ENCODE assay signal across 15 cellular contexts in genomic region chr4:2744576-2745270, GRCh38. TPM values are rescaled to one million over a fixed set of nuclear protein-coding genes. Genes with fewer than 3 reads are reported as not detected.
DNase-seq lines count a peak whose midpoint lies in the region; ATAC-seq and TF ChIP-seq lines count a peak whose summit lies in the region.
"Had no signal": no experiment of that assay in that cellular context is flagged by ENCODE, and none has a peak within 500 bp of the region (broad histone marks: within the 10 kb centered on the region; RNA-seq: fewer than 3 reads in every experiment).

No MANE protein-coding gene starts in this region.

- peaks cover 22% of the 10 kb centered on the region for H3K4me1 ChIP-seq in A673 (ENCODE audit: insufficient read depth, low read length, poor library complexity, severe bottlenecking)
- H3K4me1 ChIP-seq: gastrocnemius medialis had no signal

- no peaks in the 10 kb centered on the region for H3K9me3 ChIP-seq in A673 (ENCODE audit: low read depth, low read length, poor library complexity, severe bottlenecking)
- H3K9me3 ChIP-seq: gastrocnemius medialis, testis had no signal

- peak overlapping the region; percentile 10 for H3K27ac ChIP-seq in A673 (ENCODE audit: low read depth, low read length, poor library complexity, severe bottlenecking)
- H3K27ac ChIP-seq: testis had no signal

- H3K27me3 ChIP-seq in A673 (replicated peaks; ENCODE audit: insufficient read depth, low read depth, low read length, poor library complexity), result no peaks in the 10 kb centered on the region
- H3K27me3 ChIP-seq: gastrocnemius medialis, testis had no signal

- intact Hi-C loops in A673 (cut with micrococcal nuclease; ENCODE audit: unreplicated experiment) (no loop called here), Right ventricle myocardium superior (cut with DNase I) (no loop called here)

- H3K27ac Mint-ChIP-seq in activated naive CD8-positive, alpha-beta T cell treated with anti-CD3 and anti-CD28 coated beads for 36 hours, result peak overlapping the region; percentile 93
- H3K27ac Mint-ChIP-seq in memory B cell, result peak overlapping the region; percentile 98

- no TSS peak for BruUV-seq in A673 (replicated peaks; lab: Mats Ljungman, UMichigan)

- no peaks in the 10 kb centered on the region for H3K27me3 Mint-ChIP-seq in activated naive CD8-positive, alpha-beta T cell treated with anti-CD3 and anti-CD28 coated beads for 36 hours
- H3K27me3 Mint-ChIP-seq in memory B cell, result no peaks in the 10 kb centered on the region

- H3K9me3 Mint-ChIP-seq in activated naive CD8-positive, alpha-beta T cell treated with anti-CD3 and anti-CD28 coated beads for 36 hours, result no peaks in the 10 kb centered on the region
- H3K9me3 Mint-ChIP-seq in memory B cell, result no peaks in the 10 kb centered on the region
- H3K9me3 Mint-ChIP-seq: endodermal cell had no signal

- POLR2A ChIA-PET in A673 (lab: Charles Lee; ENCODE audit: low non-redundant PET), result interaction anchor here (0.6 kb wide), 1 partner anchor 15 kb away, joined by 3 read pairs; no protein-coding TSS in a partner anchor
- POLR2A ChIA-PET in HEK293T (lab: Yijun Ruan, JAX), result no interaction called here

- H3K4me3 ChIP-seq in A673 (ENCODE audit: low read depth, low read length, poor library complexity, severe bottlenecking), result no peak overlapping the region
- H3K4me3 ChIP-seq: gastrocnemius medialis, testis had no signal

- TF ChIP-seq CTCF in A673 (conservative IDR thresholded peaks at IDR 0.05; ENCODE audit: low read depth, low read length), result no peak

- ATAC-seq in memory B cell (ENCODE audit: low read depth) (no peak), Right ventricle myocardium superior (ENCODE audit: poor library complexity) (no peak)
- ATAC-seq: gastrocnemius medialis had no signal

- H3K36me3 ChIP-seq in A673 (ENCODE audit: insufficient read depth, low read length, poor library complexity, severe bottlenecking), result peaks cover 36% of the 10 kb centered on the region

- peaks cover 39% of the 10 kb centered on the region for H3K36me3 Mint-ChIP-seq in activated naive CD8-positive, alpha-beta T cell treated with anti-CD3 and anti-CD28 coated beads for 36 hours
- H3K36me3 Mint-ChIP-seq in memory B cell, result peaks cover 6% of the 10 kb centered on the region

- DNase-seq in A673 (ENCODE audit: low spot score) (peak; percentile 57), D341Med (ENCODE audit: low spot score) (peak; percentile 15), memory B cell (ENCODE audit: low spot score in 2 of 2) (no peak), HEK293T (ENCODE audit: extremely low spot score) (no peak), KG1 (lab: John Stamatoyannopoulos, UW) (no peak), Right ventricle myocardium superior (no peak)
- no peak for DNase-seq in activated naive CD8-positive, alpha-beta T cell treated with anti-CD3 and anti-CD28 coated beads for 36 hours
- no peak for DNase-seq in stimulated activated CD4-positive, alpha-beta T cell treated with anti-CD3 and anti-CD28 coated beads, Interleukin-4, amount 100 ng/mL, for 24 hours
- DNase-seq: activated CD4-positive, alpha-beta T cell treated with anti-CD3 and anti-CD28 coated beads for 1 hour; DMS79 treated with DMSO at 0.1 percent for 48 hours; endodermal cell; gastrocnemius medialis; NCI-H526; SW 1271; testis had no signal

- H3K4me3 Mint-ChIP-seq in activated naive CD8-positive, alpha-beta T cell treated with anti-CD3 and anti-CD28 coated beads for 36 hours, result no peak overlapping the region
- no peak overlapping the region for H3K4me3 Mint-ChIP-seq in memory B cell
- H3K4me3 Mint-ChIP-seq: endodermal cell had no signal

- peaks cover 36% of the 10 kb centered on the region for H3K4me1 Mint-ChIP-seq in activated naive CD8-positive, alpha-beta T cell treated with anti-CD3 and anti-CD28 coated beads for 36 hours
- H3K4me1 Mint-ChIP-seq in memory B cell, result peaks cover 24% of the 10 kb centered on the region
- H3K4me1 Mint-ChIP-seq: endodermal cell had no signal

- CTCF ChIA-PET in A673 (lab: Charles Lee) (no interaction called here), HEK293T (lab: Yijun Ruan, JAX) (no interaction called here)

TF ChIP-seq in HEK293T, 16 proteins besides CTCF, POLR2A, EP300 and RAD21:
- no peak for TF ChIP-seq FOXM1 (IDR thresholded peaks at IDR 0.05; ENCODE audit: borderline replicate concordance)
- no peak for TF ChIP-seq PKNOX1 (IDR thresholded peaks at IDR 0.05)
- no peak for TF ChIP-seq NFRKB (IDR thresholded peaks at IDR 0.05)
- no peak for TF ChIP-seq SP1 (IDR thresholded peaks at IDR 0.05)
- no peak for TF ChIP-seq FOXK2 (IDR thresholded peaks at IDR 0.05)
- no peak for TF ChIP-seq HDGF (IDR thresholded peaks at IDR 0.05; ENCODE audit: borderline replicate concordance)
- no peak for TF ChIP-seq LEF1 (IDR thresholded peaks at IDR 0.05; ENCODE audit: borderline replicate concordance)
- no peak for TF ChIP-seq SUZ12 (IDR thresholded peaks at IDR 0.05)
- no peak for TF ChIP-seq ZNF384 (IDR thresholded peaks at IDR 0.05)
- TF ChIP-seq ARNT (IDR thresholded peaks at IDR 0.05), result no peak
- no peak for TF ChIP-seq CTBP1 (IDR thresholded peaks at IDR 0.05; ENCODE audit: borderline replicate concordance)
- TF ChIP-seq BHLHE40 (IDR thresholded peaks at IDR 0.05; ENCODE audit: borderline replicate concordance), result no peak
- TF ChIP-seq FOXA1 (IDR thresholded peaks at IDR 0.05), result no peak
- TF ChIP-seq ELF4 (IDR thresholded peaks at IDR 0.05), result no peak
- TF ChIP-seq L3MBTL2 (conservative IDR thresholded peaks at IDR 0.05), result no peak
- no peak for TF ChIP-seq TARDBP (IDR thresholded peaks at IDR 0.05)
TF ChIP-seq in HEK293T: peak in this region for 0.

RNA-seq across cellular contexts. Expression of gene TNIP2, which starts 11.4 kb away (rescaled TPM):
- total RNA-seq in A673 (2021), result 31.9 and 32.5 TPM in 2 replicates
- 10 to 100 TPM; 50.0 to 50.3 TPM for total RNA-seq in activated naive CD8-positive, alpha-beta T cell treated with anti-CD3 and anti-CD28 coated beads for 36 hours
- 25.9 TPM for total RNA-seq in Right ventricle myocardium superior

RNA-seq across cellular contexts. Expression of gene SH3BP2, which starts 48.2 kb away (rescaled TPM):
- 34.4 and 37.7 TPM in 2 replicates for total RNA-seq in A673 (2021)
- 10 to 100 TPM; 72.2 to 74.1 TPM for total RNA-seq in activated naive CD8-positive, alpha-beta T cell treated with anti-CD3 and anti-CD28 coated beads for 36 hours
- total RNA-seq in Right ventricle myocardium superior, result 24.9 TPM

Comparison
In these comparisons a context has a peak if more than half of its experiments do, and no peak if none do; other contexts are left out.
1. DNase-seq: peak in A673 (single experiment) and D341Med (single experiment); none in activated naive CD8-positive, alpha-beta T cell treated with anti-CD3 and anti-CD28 coated beads for 36 hours (single experiment), memory B cell (0 of 2), HEK293T (single experiment), KG1 (single experiment), Right ventricle myocardium superior (single experiment) and stimulated activated CD4-positive, alpha-beta T cell treated with anti-CD3 and anti-CD28 coated beads, Interleukin-4, amount 100 ng/mL, for 24 hours (single experiment).